In genomic region chr19:50269653-50270052, GRCh38 we compare ENCODE assay signal across 1 cellular context.
TF ChIP-seq lines count a peak whose summit lies in the region.

No MANE protein-coding gene starts in this region.

TF ChIP-seq in K562, 482 proteins besides CTCF, POLR2A, EP300 and RAD21 (continued from another document and continues in another):
- TF ChIP-seq ZNF740 (CRISPR knock-in tag; IDR thresholded peaks at IDR 0.05) (no peak), ZNF740 (tag; IDR thresholded peaks at IDR 0.05) (no peak), POLR3G (IDR thresholded peaks at IDR 0.05; ENCODE audit: extremely low read depth, insufficient read length, insufficient replicate concordance) (no peak), EGR1 (conservative IDR thresholded peaks at IDR 0.05) (peak; percentile 54), SNAPC5 (CRISPR knock-in tag; IDR thresholded peaks at IDR 0.05) (no peak), TRIM25 (IDR thresholded peaks at IDR 0.05; ENCODE audit: borderline replicate concordance) (no peak), ZNF316 (IDR thresholded peaks at IDR 0.05) (no peak), CBX3 (IDR thresholded peaks at IDR 0.05; ENCODE audit: borderline replicate concordance in 1 of 2, low read length in 2 of 2) (peak in 1 of 2 experiments; percentile 41; a peak in 1 of 3 replicates), ZNF785 (CRISPR knock-in tag; IDR thresholded peaks at IDR 0.05) (no peak), HNRNPK (IDR thresholded peaks at IDR 0.05; ENCODE audit: low read depth, low read length, poor library complexity, severe bottlenecking) (no peak), ZNF324 (CRISPR knock-in tag; IDR thresholded peaks at IDR 0.05) (no peak), E2F4 (CRISPR knock-in tag; IDR thresholded peaks at IDR 0.05; ENCODE audit: low read depth) (no peak), IRF2 (CRISPR knock-in tag; IDR thresholded peaks at IDR 0.05) (no peak), NR3C1 (CRISPR knock-in tag; IDR thresholded peaks at IDR 0.05) (no peak), ZNF79 (CRISPR knock-in tag; IDR thresholded peaks at IDR 0.05; ENCODE audit: low read depth) (no peak), GTF2E2 (tag; IDR thresholded peaks at IDR 0.05) (peak; percentile 36; the same call in 1 of the 2 replicates), NR2F6 (CRISPR knock-in tag; IDR thresholded peaks at IDR 0.05) (no peak), JUNB (CRISPR knock-in tag; conservative IDR thresholded peaks at IDR 0.05) (no peak), TFAM (CRISPR knock-in tag; conservative IDR thresholded peaks at IDR 0.05) (no peak), KDM2B (CRISPR knock-in tag; IDR thresholded peaks at IDR 0.05) (no peak), ZNF398 (CRISPR knock-in tag; IDR thresholded peaks at IDR 0.05) (no peak), MTA3 (IDR thresholded peaks at IDR 0.05; ENCODE audit: borderline replicate concordance) (peak; percentile 67; the same call in 1 of the 2 replicates), UBTF (IDR thresholded peaks at IDR 0.05; ENCODE audit: borderline replicate concordance in 1 of 2, low read depth in 2 of 2, low read length in 2 of 2) (no peak), PBX2 (CRISPR knock-in tag; IDR thresholded peaks at IDR 0.05; ENCODE audit: low read depth) (no peak), PBX2 (tag; conservative IDR thresholded peaks at IDR 0.05; ENCODE audit: low read depth) (no peak), MEIS2 (IDR thresholded peaks at IDR 0.05; ENCODE audit: partially characterized antibody) (peak; percentile 26), MCM2 (IDR thresholded peaks at IDR 0.05; ENCODE audit: low read depth) (no peak), ZNF77 (CRISPR knock-in tag; IDR thresholded peaks at IDR 0.05) (no peak), HMBOX1 (IDR thresholded peaks at IDR 0.05) (no peak), ADNP (tag; IDR thresholded peaks at IDR 0.05) (peak; percentile 86), ZNF217 (CRISPR knock-in tag; IDR thresholded peaks at IDR 0.05) (no peak), E2F5 (CRISPR knock-in tag; IDR thresholded peaks at IDR 0.05) (no peak), ZNF830 (CRISPR knock-in tag; IDR thresholded peaks at IDR 0.05) (no peak), NCOA4 (IDR thresholded peaks at IDR 0.05; ENCODE audit: partially characterized antibody) (no peak), FOXP1 (CRISPR knock-in tag; IDR thresholded peaks at IDR 0.05) (no peak), HOMEZ (CRISPR knock-in tag; IDR thresholded peaks at IDR 0.05) (no peak), HDAC6 (IDR thresholded peaks at IDR 0.05; ENCODE audit: low read depth, low read length) (no peak), RBFOX2 (IDR thresholded peaks at IDR 0.05; ENCODE audit: low read depth, low read length) (no peak), CCAR2 (IDR thresholded peaks at IDR 0.05; ENCODE audit: low read depth, low read length) (no peak), SAFB (IDR thresholded peaks at IDR 0.05; ENCODE audit: borderline replicate concordance, low read depth, low read length) (no peak), JUND (IDR thresholded peaks at IDR 0.05; ENCODE audit: borderline replicate concordance, low read depth, low read length) (peak; percentile 51), JUND (tag; IDR thresholded peaks at IDR 0.05; ENCODE audit: borderline replicate concordance, low read depth, low read length) (no peak; the same call in 2 of the 3 replicates), HES1 (IDR thresholded peaks at IDR 0.05; ENCODE audit: low read depth) (0 out of 2 replicates have a peak, but pooled peaks have one; percentile 56), ESRRA (IDR thresholded peaks at IDR 0.05; ENCODE audit: borderline replicate concordance, low read depth) (0 out of 2 replicates have a peak, but pooled peaks have one; percentile 59), RNF2 (IDR thresholded peaks at IDR 0.05) (no peak), TEAD4 (IDR thresholded peaks at IDR 0.05; ENCODE audit: low read length) (peak; percentile 98), TEAD4 (CRISPR knock-in tag; IDR thresholded peaks at IDR 0.05; ENCODE audit: borderline replicate concordance) (no peak), PPARD (CRISPR knock-in tag; IDR thresholded peaks at IDR 0.05) (no peak), CHCHD3 (CRISPR knock-in tag; IDR thresholded peaks at IDR 0.05) (no peak), PREB (CRISPR knock-in tag; IDR thresholded peaks at IDR 0.05) (no peak), HDAC8 (tag; IDR thresholded peaks at IDR 0.05) (no peak), PCBP1 (IDR thresholded peaks at IDR 0.05; ENCODE audit: low read depth, low read length, poor library complexity, severe bottlenecking) (no peak), MAFF (IDR thresholded peaks at IDR 0.05; ENCODE audit: low read length) (no peak)
